Comparison of ENCODE assay signal across 9 cellular contexts in the genomic region with DNA sequence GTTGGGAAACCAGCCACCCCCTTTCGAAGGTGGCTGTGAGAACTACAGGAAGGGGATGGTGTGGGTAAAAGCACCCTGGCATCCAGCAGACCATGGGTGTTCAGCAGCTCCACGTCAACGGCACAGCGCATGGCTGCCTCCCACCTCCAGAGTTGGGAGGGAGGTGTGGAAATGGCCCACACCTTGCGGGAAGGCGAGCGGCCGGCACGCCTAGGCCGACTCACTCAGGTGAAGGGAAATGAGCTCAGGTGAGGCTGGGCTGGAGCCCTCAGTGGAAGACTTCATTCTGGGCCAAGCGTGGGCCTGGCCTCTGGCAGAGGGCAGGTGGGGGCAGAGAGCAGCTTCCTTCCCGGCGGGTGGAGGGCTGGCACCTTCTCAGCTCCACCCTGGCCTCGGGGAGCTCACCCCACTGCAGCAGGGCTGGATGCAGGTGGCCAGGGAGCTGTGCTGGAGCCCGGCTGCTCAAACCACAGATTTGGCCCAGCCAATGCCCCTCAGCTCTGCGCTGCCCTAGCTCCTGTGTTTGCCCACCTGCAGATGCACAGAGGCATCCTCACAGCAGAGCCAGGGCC. TPM values are rescaled to one million over a fixed set of nuclear protein-coding genes. Genes with fewer than 3 reads are reported as not detected.
A peak's percentile ranks its signal among the peaks of the same experiment; 100 is the strongest.
DNase-seq lines count a peak whose midpoint lies in the region; ATAC-seq and FAIRE-seq lines count a peak whose summit lies in the region.
"Had no signal": no experiment of that assay in that cellular context is flagged by ENCODE, and none has a peak within 500 bp of the region (broad histone marks: within the 10 kb centered on the region; RNA-seq: fewer than 3 reads in every experiment).

No MANE protein-coding gene starts in this region.

- no peaks in the 10 kb centered on the region for H3K27me3 ChIP-seq in ACC112 (ENCODE audit: insufficient read depth, low read length)
- H3K27me3 ChIP-seq in duodenal mucosa (ENCODE audit: control insufficient read depth in 1 of 2, insufficient read depth in 2 of 2, low read length in 2 of 2) = no peaks in the 10 kb centered on the region
- no peaks in the 10 kb centered on the region for H3K27me3 ChIP-seq in H7 (ENCODE audit: control insufficient read depth, insufficient read depth, low read length)

- no peaks in the 10 kb centered on the region for H3K36me3 ChIP-seq in ACC112 (ENCODE audit: insufficient read depth, low read length)
- H3K36me3 ChIP-seq in duodenal mucosa (ENCODE audit: control insufficient read depth in 1 of 2, insufficient read depth in 2 of 2, low read length in 2 of 2) = no peaks in the 10 kb centered on the region
- H3K36me3 ChIP-seq in H7 (replicated peaks; ENCODE audit: control insufficient read depth, insufficient read depth, low read length) = no peaks in the 10 kb centered on the region

- FAIRE-seq in RCC 7860 (lab: Jason Lieb, UNC) = no peak
- FAIRE-seq: colon had no signal

- H3K4me3 ChIP-seq in ACC112 (ENCODE audit: low read depth, low read length) (peak overlapping the region; percentile 24), duodenal mucosa (ENCODE audit: low read depth in 1 of 2, low read length in 2 of 2) (peak overlapping the region; percentile 38), H7 (ENCODE audit: insufficient read depth, low read depth, low read length) (no peak overlapping the region)

- H2AFZ ChIP-seq in ACC112 (ENCODE audit: low read length, unreplicated experiment) = no peak overlapping the region

- peaks cover 2% of the 10 kb centered on the region for H3K79me2 ChIP-seq in ACC112 (ENCODE audit: control insufficient read depth, insufficient read depth, low read length, unreplicated experiment)

- peak; percentile 19 for DNase-seq in RCC 7860 (ENCODE audit: low spot score)
- peak; percentile 32 for DNase-seq in stimulated activated CD4-positive, alpha-beta T cell treated with anti-CD3 and anti-CD28 coated beads, Interleukin-4, amount 100 ng/mL, for 1 hour
- no peak for DNase-seq in mucosa of gallbladder (ENCODE audit: low spot score)
- DNase-seq in DMS53 treated with DMSO at 0.1 percent for 48 hours (lab: John Stamatoyannopoulos, UW; ENCODE audit: unreplicated experiment) = no peak
- DNase-seq in H7 = no peak

- H3K9ac ChIP-seq in duodenal mucosa (ENCODE audit: low read depth in 1 of 2, low read length in 2 of 2) = peak overlapping the region; percentile 29 to 57

- H3K27ac ChIP-seq in ACC112 (ENCODE audit: low read depth, low read length) = peak overlapping the region; percentile 84
- peak overlapping the region; percentile 58 for H3K27ac ChIP-seq in duodenal mucosa (ENCODE audit: low read depth, low read length)

- ATAC-seq in GM21367 (IDR thresholded peaks at IDR 0.05; ENCODE audit: unreplicated experiment) = peak; percentile 13

- H3K9me3 ChIP-seq in duodenal mucosa (ENCODE audit: control insufficient read depth in 1 of 2, low read length in 2 of 2) = no peaks in the 10 kb centered on the region

- H3K4me1 ChIP-seq in ACC112 (ENCODE audit: control insufficient read depth, insufficient read depth, low read length, unreplicated experiment) = peaks cover 51% of the 10 kb centered on the region
- H3K4me1 ChIP-seq in duodenal mucosa (ENCODE audit: control insufficient read depth in 1 of 2, insufficient read depth in 2 of 2, low read length in 2 of 2) = peaks cover 24 to 53% of the 10 kb centered on the region in 2 donors

RNA-seq across cellular contexts. Expression of a gene that starts 24.8 kb away (rescaled TPM):
- total RNA-seq in mucosa of gallbladder = 26.4 TPM
- total RNA-seq in H7 (2014; rRNA removed; shearing (Covaris generic)) = 23.7 and 23.8 TPM in 2 replicates

RNA-seq across cellular contexts. Expression of a gene that starts 29.3 kb away (rescaled TPM):
- 12.2 TPM for total RNA-seq in mucosa of gallbladder
- 16.8 and 19.6 TPM in 2 replicates for total RNA-seq in H7 (2014; rRNA removed; shearing (Covaris generic))

Comparison
In these comparisons a context has a peak if more than half of its experiments do, and no peak if none do; other contexts are left out.
1. DNase-seq: peak in RCC 7860 (single experiment) and stimulated activated CD4-positive, alpha-beta T cell treated with anti-CD3 and anti-CD28 coated beads, Interleukin-4, amount 100 ng/mL, for 1 hour (single experiment); none in mucosa of gallbladder (single experiment), DMS53 treated with DMSO at 0.1 percent for 48 hours (single experiment) and H7 (single experiment).